Comparison of ENCODE assay signal across 29 cellular contexts in the genomic region with DNA sequence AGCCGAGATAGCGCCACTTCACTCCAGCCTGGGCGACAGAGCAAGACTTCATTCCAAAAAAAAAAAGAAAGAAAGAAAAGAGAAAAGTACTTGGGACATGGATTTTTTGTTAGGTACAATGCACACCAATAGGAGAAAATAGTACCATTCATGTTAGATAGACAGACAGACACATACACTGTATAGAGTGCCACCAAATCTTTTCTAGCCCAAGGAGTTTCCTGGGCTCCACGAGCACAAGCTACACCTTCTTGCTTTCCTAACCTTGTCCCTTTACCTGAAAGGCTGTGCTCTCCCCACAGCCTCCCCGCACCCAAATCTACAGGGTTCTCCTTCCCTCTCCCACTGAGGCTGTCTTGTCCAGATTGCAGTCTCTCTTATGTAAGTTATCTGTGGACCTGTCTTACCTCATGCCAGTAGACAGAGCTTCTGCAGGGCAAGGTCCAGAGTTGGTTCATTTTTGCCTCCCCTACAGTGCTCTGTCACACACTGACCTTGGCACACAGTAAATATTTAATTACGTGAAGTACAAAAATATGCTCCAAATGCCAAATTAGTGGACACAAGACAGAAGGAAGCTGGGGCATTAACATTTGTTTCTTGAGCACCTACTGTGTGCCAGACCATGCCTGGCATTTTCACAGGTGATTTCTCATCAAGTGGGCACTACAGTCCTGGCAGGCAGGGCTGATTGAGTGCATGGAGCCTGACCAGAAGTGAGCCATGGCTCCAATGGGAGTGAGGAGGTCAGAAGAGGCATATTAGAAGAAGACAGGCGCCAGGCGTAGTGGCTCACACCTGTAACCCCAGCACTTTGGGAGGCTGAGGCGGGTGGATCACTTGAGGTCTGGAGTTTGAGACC.
"Had no signal": no experiment of that assay in that cellular context is flagged by ENCODE, and none has a peak within 500 bp of the region (broad histone marks: within the 10 kb centered on the region; RNA-seq: fewer than 3 reads in every experiment).

No MANE protein-coding gene starts in this region.

- H3K4me3 ChIP-seq: breast epithelium, heart left ventricle, left lung, lung, ovary, prostate gland, stomach, thyroid gland had no signal

- H3K36me3 ChIP-seq: ovary had no signal

- ATAC-seq: activated T-cell treated with anti-CD3 and anti-CD28 coated beads, Interleukin-2, amount 50 U/mL, for 4 hours; activated T-helper 17 cell treated with anti-CD3 and anti-CD28 coated beads, Interleukin-2, amount 50 U/mL, for 72 hours; esophagus mucosa; foreskin keratinocyte; heart left ventricle; left lung; stimulated activated naive B cell treated with anti-CD40 and anti-IgM and Interleukin-4, amounts not matched to agents 10 μg/mL and 1 μg/mL and 100 μg/mL, for 72 hours had no signal

- DNase-seq: activated CD4-positive, alpha-beta memory T cell treated with anti-CD3 and anti-CD28 coated beads, Interleukin-2, amount 10 ng/mL, durations not matched to agents 7 days and 5 days; activated CD4-positive, alpha-beta T cell treated with anti-CD3 and anti-CD28 coated beads for 1 hour; activated CD4-positive, alpha-beta T cell treated with anti-CD3 and anti-CD28 coated beads, Interleukin-2, amount 10 ng/mL, durations not matched to agents 7 days and 5 days; activated gamma-delta T cell treated with Interleukin-2 at 50 U/mL for 16 hours; activated naive CD4-positive, alpha-beta T cell treated with anti-CD3 and anti-CD28 coated beads, Interleukin-2, amount 50 U/mL, for 16 hours; activated T-cell treated with anti-CD3 and anti-CD28 coated beads, Interleukin-2, amount 50 U/mL, for 4 hours; amniotic stem cell; central memory CD4-positive, alpha-beta T cell; foreskin keratinocyte; heart left ventricle; hypothalamus; immature natural killer cell; left lung; naive B cell; nephron progenitor cell; retina; stimulated activated CD4-positive, alpha-beta T cell treated with anti-CD3 and anti-CD28 coated beads, Interleukin-15, amount 100 ng/mL, for 24 hours; stimulated activated CD4-positive, alpha-beta T cell treated with anti-CD3 and anti-CD28 coated beads, Interleukin-2, amount 100 ng/mL, for 24 hours; stimulated activated naive B cell treated with anti-CD40 and anti-IgM and Interleukin-4, amounts not matched to agents 10 μg/mL and 1 μg/mL and 100 μg/mL, for 72 hours; stomach; T-helper 2 cell had no signal

- H3K27me3 ChIP-seq: breast epithelium, foreskin keratinocyte, heart left ventricle, left lung, neutrophil, ovary, stomach, thyroid gland had no signal
